1 cellular context compared by ENCODE assay signal in the genomic region with DNA sequence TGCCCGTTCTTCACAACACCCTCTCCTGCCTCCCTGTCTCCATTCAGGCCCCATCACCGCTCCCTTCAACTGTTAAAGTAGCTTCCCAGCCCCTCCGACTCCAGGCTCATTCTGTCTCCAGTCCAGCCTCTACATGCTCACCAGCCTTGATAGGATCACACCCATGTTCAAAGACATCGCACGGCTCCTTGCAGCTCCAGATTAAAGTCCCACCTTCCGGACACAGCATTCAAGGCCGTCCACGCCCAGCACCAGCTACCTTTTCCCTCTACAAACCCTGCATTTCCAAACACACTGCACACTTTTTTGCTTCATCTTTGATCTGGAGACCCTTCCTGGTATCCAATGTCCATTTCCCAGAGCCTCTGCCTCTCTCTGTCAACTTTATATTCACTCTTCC.
TF ChIP-seq lines count a peak whose summit lies in the region.

No MANE protein-coding gene starts in this region.

TF ChIP-seq in HepG2, 621 proteins besides CTCF, POLR2A, EP300 and RAD21:
- TF ChIP-seq MTA3 (CRISPR knock-in tag; IDR thresholded peaks at IDR 0.05) (no peak), HNF4A (CRISPR knock-in tag; IDR thresholded peaks at IDR 0.05) (peak; percentile 68), HNF4G (IDR thresholded peaks at IDR 0.05; ENCODE audit: borderline replicate concordance, low read depth, low read length) (0 out of 2 replicates have a peak, but pooled peaks have one; percentile 12), HNF4G (CRISPR knock-in tag; IDR thresholded peaks at IDR 0.05; ENCODE audit: borderline replicate concordance, low read depth) (no peak), CEBPB (IDR thresholded peaks at IDR 0.05; ENCODE audit: borderline replicate concordance, low read depth, low read length) (no peak), ZBTB7B (CRISPR knock-in tag; IDR thresholded peaks at IDR 0.05) (no peak)
- TF ChIP-seq, protein P1, sequence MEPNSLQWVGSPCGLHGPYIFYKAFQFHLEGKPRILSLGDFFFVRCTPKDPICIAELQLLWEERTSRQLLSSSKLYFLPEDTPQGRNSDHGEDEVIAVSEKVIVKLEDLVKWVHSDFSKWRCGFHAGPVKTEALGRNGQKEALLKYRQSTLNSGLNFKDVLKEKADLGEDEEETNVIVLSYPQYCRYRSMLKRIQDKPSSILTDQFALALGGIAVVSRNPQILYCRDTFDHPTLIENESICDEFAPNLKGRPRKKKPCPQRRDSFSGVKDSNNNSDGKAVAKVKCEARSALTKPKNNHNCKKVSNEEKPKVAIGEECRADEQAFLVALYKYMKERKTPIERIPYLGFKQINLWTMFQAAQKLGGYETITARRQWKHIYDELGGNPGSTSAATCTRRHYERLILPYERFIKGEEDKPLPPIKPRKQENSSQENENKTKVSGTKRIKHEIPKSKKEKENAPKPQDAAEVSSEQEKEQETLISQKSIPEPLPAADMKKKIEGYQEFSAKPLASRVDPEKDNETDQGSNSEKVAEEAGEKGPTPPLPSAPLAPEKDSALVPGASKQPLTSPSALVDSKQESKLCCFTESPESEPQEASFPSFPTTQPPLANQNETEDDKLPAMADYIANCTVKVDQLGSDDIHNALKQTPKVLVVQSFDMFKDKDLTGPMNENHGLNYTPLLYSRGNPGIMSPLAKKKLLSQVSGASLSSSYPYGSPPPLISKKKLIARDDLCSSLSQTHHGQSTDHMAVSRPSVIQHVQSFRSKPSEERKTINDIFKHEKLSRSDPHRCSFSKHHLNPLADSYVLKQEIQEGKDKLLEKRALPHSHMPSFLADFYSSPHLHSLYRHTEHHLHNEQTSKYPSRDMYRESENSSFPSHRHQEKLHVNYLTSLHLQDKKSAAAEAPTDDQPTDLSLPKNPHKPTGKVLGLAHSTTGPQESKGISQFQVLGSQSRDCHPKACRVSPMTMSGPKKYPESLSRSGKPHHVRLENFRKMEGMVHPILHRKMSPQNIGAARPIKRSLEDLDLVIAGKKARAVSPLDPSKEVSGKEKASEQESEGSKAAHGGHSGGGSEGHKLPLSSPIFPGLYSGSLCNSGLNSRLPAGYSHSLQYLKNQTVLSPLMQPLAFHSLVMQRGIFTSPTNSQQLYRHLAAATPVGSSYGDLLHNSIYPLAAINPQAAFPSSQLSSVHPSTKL (CRISPR knock-in tag; IDR thresholded peaks at IDR 0.05) = peak; percentile 26; the same call in 1 of the 2 replicates
- TF ChIP-seq, protein P2, sequence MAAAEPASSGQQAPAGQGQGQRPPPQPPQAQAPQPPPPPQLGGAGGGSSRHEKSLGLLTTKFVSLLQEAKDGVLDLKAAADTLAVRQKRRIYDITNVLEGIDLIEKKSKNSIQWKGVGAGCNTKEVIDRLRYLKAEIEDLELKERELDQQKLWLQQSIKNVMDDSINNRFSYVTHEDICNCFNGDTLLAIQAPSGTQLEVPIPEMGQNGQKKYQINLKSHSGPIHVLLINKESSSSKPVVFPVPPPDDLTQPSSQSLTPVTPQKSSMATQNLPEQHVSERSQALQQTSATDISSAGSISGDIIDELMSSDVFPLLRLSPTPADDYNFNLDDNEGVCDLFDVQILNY (CRISPR knock-in tag; conservative IDR thresholded peaks at IDR 0.05) = no peak
- TF ChIP-seq, protein P3, sequence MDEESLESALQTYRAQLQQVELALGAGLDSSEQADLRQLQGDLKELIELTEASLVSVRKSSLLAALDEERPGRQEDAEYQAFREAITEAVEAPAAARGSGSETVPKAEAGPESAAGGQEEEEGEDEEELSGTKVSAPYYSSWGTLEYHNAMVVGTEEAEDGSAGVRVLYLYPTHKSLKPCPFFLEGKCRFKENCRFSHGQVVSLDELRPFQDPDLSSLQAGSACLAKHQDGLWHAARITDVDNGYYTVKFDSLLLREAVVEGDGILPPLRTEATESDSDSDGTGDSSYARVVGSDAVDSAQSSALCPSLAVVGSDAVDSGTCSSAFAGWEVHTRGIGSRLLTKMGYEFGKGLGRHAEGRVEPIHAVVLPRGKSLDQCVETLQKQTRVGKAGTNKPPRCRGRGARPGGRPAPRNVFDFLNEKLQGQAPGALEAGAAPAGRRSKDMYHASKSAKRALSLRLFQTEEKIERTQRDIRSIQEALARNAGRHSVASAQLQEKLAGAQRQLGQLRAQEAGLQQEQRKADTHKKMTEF (CRISPR knock-in tag; IDR thresholded peaks at IDR 0.05) = no peak
